Comparison of ENCODE assay signal across 16 cellular contexts in the genomic region with DNA sequence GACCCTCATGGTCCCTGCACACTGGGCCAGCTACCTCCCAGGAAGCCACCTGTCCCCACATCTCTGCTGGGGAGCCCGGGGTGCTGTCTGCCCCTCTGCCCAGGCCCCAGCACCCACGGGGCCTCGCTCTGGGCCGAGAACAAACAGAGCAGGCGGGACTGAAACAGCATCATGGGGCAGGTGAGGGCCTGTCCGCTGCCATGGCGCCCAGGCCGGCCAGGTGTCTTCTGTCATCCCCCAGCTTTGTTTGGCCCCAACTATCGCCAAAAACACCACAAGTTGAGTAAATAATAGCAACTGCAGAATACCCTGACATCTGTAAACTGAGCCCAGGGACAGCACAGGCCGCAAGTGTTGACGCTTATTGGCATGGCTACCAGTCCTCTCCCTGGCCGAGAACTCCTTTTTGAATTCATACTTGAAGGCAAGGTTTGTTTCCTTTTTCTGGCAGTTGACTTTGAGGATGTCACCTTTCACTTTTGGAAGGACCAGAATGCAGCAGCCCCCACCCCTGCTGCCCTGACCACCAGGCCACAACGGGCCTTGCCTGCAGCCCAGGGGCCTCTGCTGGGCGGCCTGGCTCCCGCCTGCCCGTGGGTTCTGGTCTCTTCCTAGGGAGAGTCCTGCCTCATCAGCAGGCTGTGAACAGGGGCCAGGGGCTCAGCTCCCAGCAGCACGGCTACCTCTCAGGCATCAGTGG.
DNase-seq lines count a peak whose midpoint lies in the region; TF ChIP-seq lines count a peak whose summit lies in the region.
"Had no signal": no experiment of that assay in that cellular context is flagged by ENCODE, and none has a peak within 500 bp of the region (broad histone marks: within the 10 kb centered on the region; RNA-seq: fewer than 3 reads in every experiment).

No MANE protein-coding gene starts in this region.

- POLR2A ChIA-PET in activated CD4-positive, alpha-beta memory T cell treated with anti-CD3 and anti-CD28 coated beads for 36 hours (lab: Charles Lee), result no interaction called here

- no peaks in the 10 kb centered on the region for H3K4me1 Mint-ChIP-seq in activated CD4-positive, alpha-beta memory T cell treated with anti-CD3 and anti-CD28 coated beads for 36 hours (ENCODE audit: low read depth)
- H3K4me1 Mint-ChIP-seq: activated CD4-positive, alpha-beta T cell treated with anti-CD3 and anti-CD28 coated beads, Interleukin-2, amount 10 ng/mL, durations not matched to agents 24 days and 14 days; CD4-positive, CD25-positive, alpha-beta regulatory T cell; T-cell had no signal

- H3K9me3 ChIP-seq in suprapubic skin, result no peaks in the 10 kb centered on the region

- 82% methylated on average over 9 of the region's 17 CpGs for WGBS in suprapubic skin

- no peaks in the 10 kb centered on the region for H3K9me3 Mint-ChIP-seq in activated CD4-positive, alpha-beta memory T cell treated with anti-CD3 and anti-CD28 coated beads for 36 hours
- H3K9me3 Mint-ChIP-seq: activated CD4-positive, alpha-beta T cell treated with anti-CD3 and anti-CD28 coated beads, Interleukin-2, amount 10 ng/mL, durations not matched to agents 24 days and 14 days; CD4-positive, CD25-positive, alpha-beta regulatory T cell; natural killer cell treated with Interleukin-12 subunit alpha and Interleukin-12 subunit beta and Interleukin-15 and Interleukin-18, amount 100 ng/mL, for 72 hours; T-cell had no signal

- no peaks in the 10 kb centered on the region for H3K36me3 Mint-ChIP-seq in activated CD4-positive, alpha-beta memory T cell treated with anti-CD3 and anti-CD28 coated beads for 36 hours
- H3K36me3 Mint-ChIP-seq: CD4-positive, CD25-positive, alpha-beta regulatory T cell; natural killer cell treated with Interleukin-12 subunit alpha and Interleukin-12 subunit beta and Interleukin-15 and Interleukin-18, amount 100 ng/mL, for 72 hours had no signal

- no peak for TF ChIP-seq CTCF in dorsolateral prefrontal cortex (IDR thresholded peaks at IDR 0.05 in 54 of 56, conservative IDR thresholded peaks at IDR 0.05 in 2 of 56; ENCODE audit: low read depth in 1 of 56, partially characterized antibody in 56 of 56)
- TF ChIP-seq CTCF in suprapubic skin (IDR thresholded peaks at IDR 0.05), result no peak

- no peak for TF ChIP-seq POLR2A in suprapubic skin (IDR thresholded peaks at IDR 0.05)

- no peak overlapping the region for H3K27ac Mint-ChIP-seq in activated CD4-positive, alpha-beta memory T cell treated with anti-CD3 and anti-CD28 coated beads for 36 hours
- H3K27ac Mint-ChIP-seq: activated CD4-positive, alpha-beta T cell treated with anti-CD3 and anti-CD28 coated beads, Interleukin-2, amount 10 ng/mL, durations not matched to agents 24 days and 14 days; CD4-positive, CD25-positive, alpha-beta regulatory T cell; natural killer cell treated with Interleukin-12 subunit alpha and Interleukin-12 subunit beta and Interleukin-15 and Interleukin-18, amount 100 ng/mL, for 72 hours; T-cell had no signal

- H3K4me3 Mint-ChIP-seq in activated CD4-positive, alpha-beta memory T cell treated with anti-CD3 and anti-CD28 coated beads for 36 hours, result no peak overlapping the region
- H3K4me3 Mint-ChIP-seq: activated CD4-positive, alpha-beta T cell treated with anti-CD3 and anti-CD28 coated beads, Interleukin-2, amount 10 ng/mL, durations not matched to agents 24 days and 14 days; CD4-positive, CD25-positive, alpha-beta regulatory T cell; natural killer cell treated with Interleukin-12 subunit alpha and Interleukin-12 subunit beta and Interleukin-15 and Interleukin-18, amount 100 ng/mL, for 72 hours; T-cell had no signal

- H3K4me3 ChIP-seq in dorsolateral prefrontal cortex (no peak overlapping the region), suprapubic skin (no peak overlapping the region)

- intact Hi-C loops in dorsolateral prefrontal cortex (cut with DNase I), result no loop called here
- intact Hi-C loops in activated CD4-positive, alpha-beta memory T cell treated with anti-CD3 and anti-CD28 coated beads for 36 hours (cut with micrococcal nuclease), result no loop called here

- H3K4me1 ChIP-seq in suprapubic skin, result peaks cover 70% of the 10 kb centered on the region

- H3K27me3 ChIP-seq in dorsolateral prefrontal cortex (peaks cover 0 to 11% (median 0%) of the 10 kb centered on the region in 45 donors), suprapubic skin (no peaks in the 10 kb centered on the region)

- H3K36me3 ChIP-seq in suprapubic skin, result peaks cover 34% of the 10 kb centered on the region

- no peak for TF ChIP-seq EP300 in suprapubic skin (IDR thresholded peaks at IDR 0.05)

- no peaks in the 10 kb centered on the region for H3K27me3 Mint-ChIP-seq in activated CD4-positive, alpha-beta memory T cell treated with anti-CD3 and anti-CD28 coated beads for 36 hours
- H3K27me3 Mint-ChIP-seq: activated CD4-positive, alpha-beta T cell treated with anti-CD3 and anti-CD28 coated beads, Interleukin-2, amount 10 ng/mL, durations not matched to agents 24 days and 14 days; CD4-positive, CD25-positive, alpha-beta regulatory T cell; natural killer cell treated with Interleukin-12 subunit alpha and Interleukin-12 subunit beta and Interleukin-15 and Interleukin-18, amount 100 ng/mL, for 72 hours; T-cell had no signal

- H3K27ac ChIP-seq in dorsolateral prefrontal cortex (peak overlapping the region in 33 of 59 donors; percentile 13 to 78 (median 59)), suprapubic skin (peak overlapping the region; percentile 6)

- CTCF ChIA-PET in activated CD4-positive, alpha-beta memory T cell treated with anti-CD3 and anti-CD28 coated beads for 36 hours (lab: Charles Lee), result no interaction called here

- DNase-seq in NCI-H2107 treated with DMSO at 0.1 percent for 48 hours (lab: John Stamatoyannopoulos, UW; ENCODE audit: unreplicated experiment), result peak; percentile 27
- DNase-seq in NCI-H2107 (lab: John Stamatoyannopoulos, UW), result no peak
- DNase-seq in NCI-H2196 treated with DMSO at 0.1 percent for 48 hours (lab: John Stamatoyannopoulos, UW; ENCODE audit: unreplicated experiment), result peak; percentile 52
- DNase-seq in dorsolateral prefrontal cortex, result no peak
- no peak for DNase-seq in suprapubic skin (ENCODE audit: low spot score in 2 of 2)
- no peak for DNase-seq in putamen (ENCODE audit: low spot score)
- no peak for DNase-seq in globus pallidus (ENCODE audit: low spot score)
- no peak for DNase-seq in activated CD4-positive, alpha-beta memory T cell treated with anti-CD3 and anti-CD28 coated beads for 36 hours
- DNase-seq: activated CD4-positive, alpha-beta T cell treated with anti-CD3 and anti-CD28 coated beads, Interleukin-2, amount 10 ng/mL, durations not matched to agents 24 days and 14 days; activated CD8-positive, alpha-beta memory T cell treated with anti-CD3 and anti-CD28 coated beads, Interleukin-2, amount 50 U/mL, for 48 hours; activated gamma-delta T cell treated with Interleukin-2 at 50 U/mL for 16 hours; CD4-positive, CD25-positive, alpha-beta regulatory T cell; mesendoderm; NCI-H446 treated with DMSO at 0.1 percent for 48 hours; T-cell had no signal

Comparison
In these comparisons a context has a peak if more than half of its experiments do, and no peak if none do; other contexts are left out.
1. DNase-seq: peak in NCI-H2107 treated with DMSO at 0.1 percent for 48 hours (single experiment) and NCI-H2196 treated with DMSO at 0.1 percent for 48 hours (single experiment); none in NCI-H2107 (single experiment), dorsolateral prefrontal cortex (0 of 10), suprapubic skin (0 of 2), putamen (single experiment), globus pallidus (single experiment) and activated CD4-positive, alpha-beta memory T cell treated with anti-CD3 and anti-CD28 coated beads for 36 hours (single experiment).